Comparison of ENCODE assay signal across 28 cellular contexts in the genomic region with DNA sequence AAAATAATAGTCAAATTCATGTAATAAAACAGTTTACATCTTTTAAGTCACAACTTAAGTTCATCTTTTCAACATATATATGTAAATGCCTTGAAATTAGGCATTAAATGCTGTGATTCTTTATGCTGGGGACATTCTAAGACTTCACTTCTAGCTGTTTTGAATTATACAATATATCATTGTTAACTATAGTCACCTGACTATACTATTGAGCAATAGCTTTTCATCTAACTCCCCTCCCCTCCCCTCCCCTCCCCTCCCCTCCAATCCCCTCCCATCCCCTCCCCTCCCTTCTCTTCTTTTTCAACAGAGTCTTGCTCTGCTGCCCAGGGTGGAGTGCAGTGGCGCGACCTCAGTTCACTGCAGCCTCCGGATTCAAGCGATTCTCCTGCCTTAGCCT.
"Had no signal": no experiment of that assay in that cellular context is flagged by ENCODE, and none has a peak within 500 bp of the region (broad histone marks: within the 10 kb centered on the region; RNA-seq: fewer than 3 reads in every experiment).

No MANE protein-coding gene starts in this region.

- DNase-seq: colonic mucosa; cortex of kidney; dermis blood vessel endothelial cell; dorsolateral prefrontal cortex; effector CD4-positive, alpha-beta T cell; effector CD8-positive, alpha-beta T cell; effector memory CD4-positive, alpha-beta T cell; effector memory CD8-positive, alpha-beta T cell; endodermal cell; erythroblast; esophagus squamous epithelium; foreskin fibroblast; foreskin keratinocyte; foreskin melanocyte; gastrocnemius medialis; glutamatergic neuron; head of caudate nucleus; heart left ventricle; heart right ventricle had no signal

- H3K4me1 ChIP-seq: colonic mucosa had no signal

- H3K4me3 ChIP-seq: colonic mucosa, coronary artery, dorsolateral prefrontal cortex, esophagus muscularis mucosa, esophagus squamous epithelium, gastrocnemius medialis, gastroesophageal sphincter, heart left ventricle, heart right ventricle had no signal

- H3K27ac ChIP-seq: colonic mucosa, coronary artery, dorsolateral prefrontal cortex, epithelial cell of prostate, esophagus muscularis mucosa, esophagus squamous epithelium, foreskin keratinocyte, gastrocnemius medialis, gastroesophageal sphincter, heart left ventricle, heart right ventricle had no signal

- H3K36me3 ChIP-seq: colonic mucosa, esophagus muscularis mucosa, gastrocnemius medialis, gastroesophageal sphincter, heart left ventricle, heart right ventricle had no signal

- ATAC-seq: effector memory CD8-positive, alpha-beta T cell; esophagus mucosa; foreskin keratinocyte; gastrocnemius medialis; gastroesophageal sphincter; heart left ventricle; heart right ventricle had no signal

- H3K27me3 ChIP-seq: colonic mucosa, dorsolateral prefrontal cortex, esophagus muscularis mucosa, esophagus squamous epithelium, foreskin keratinocyte, gastrocnemius medialis, gastroesophageal sphincter, heart left ventricle, heart right ventricle had no signal

- H3K9me3 ChIP-seq: colonic mucosa had no signal

- FAIRE-seq: colon, endometrium, endothelial cell of umbilical vein, frontal cortex had no signal
